8 cellular contexts compared by ENCODE assay signal in the genomic region with DNA sequence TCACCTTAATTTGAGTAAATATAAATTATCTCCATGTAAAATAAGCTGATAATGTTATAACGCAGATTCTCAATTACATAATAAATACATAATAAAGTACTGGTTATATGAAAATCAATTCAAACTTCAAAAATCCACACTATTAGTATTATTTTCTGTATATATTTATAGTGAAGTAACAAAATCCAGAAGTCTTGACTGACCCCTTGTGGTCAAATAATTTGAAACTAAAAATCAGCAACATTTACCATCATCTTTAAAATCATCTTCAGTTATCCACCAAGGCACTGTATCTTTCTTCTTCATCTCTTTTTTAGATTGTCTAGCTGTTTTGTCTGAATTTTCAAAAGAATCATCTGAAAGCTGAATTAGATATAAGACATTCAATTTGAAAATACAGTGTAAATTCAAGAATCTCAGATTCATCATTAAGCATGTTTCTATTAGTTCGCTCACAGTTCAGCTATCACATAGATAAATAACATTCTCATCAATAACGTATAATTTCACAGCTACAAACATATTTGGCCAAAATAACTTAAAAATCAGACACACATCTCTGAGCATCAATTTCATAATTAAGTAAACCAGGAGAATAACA. TPM values are rescaled to one million over a fixed set of nuclear protein-coding genes. Genes with fewer than 3 reads are reported as not detected.
DNase-seq lines count a peak whose midpoint lies in the region; ATAC-seq, FAIRE-seq and TF ChIP-seq lines count a peak whose summit lies in the region.

No MANE protein-coding gene starts in this region.

- no peaks in the 10 kb centered on the region for H3K4me1 Mint-ChIP-seq in glutamatergic neuron (ENCODE audit: low read depth, unreplicated experiment)
- no peaks in the 10 kb centered on the region for H3K4me1 Mint-ChIP-seq in stimulated activated naive CD8-positive, alpha-beta T cell treated with anti-CD3 and anti-CD28 coated beads, Interleukin-15, amount 100 ng/mL, for 72 hours

- 52% methylated on average over 3 of the region's 3 CpGs for WGBS in SK-N-SH (ENCODE audit: low lambda C conversion rate)

- in situ Hi-C loops in ACHN (cut with HindIII; ENCODE audit: low pct_ligation_motif_present, low pct_unique_long_range_greater_than_20kb, low sequenced_read_pairs) = no loop called here

- H3K36me3 Mint-ChIP-seq in glutamatergic neuron (ENCODE audit: unreplicated experiment) = no peaks in the 10 kb centered on the region

- H3K79me2 ChIP-seq in SK-N-SH (ENCODE audit: insufficient read depth) = 0 out of 2 replicates have a peak, but pooled peaks cover under 1% of the 10 kb centered on the region

- ATAC-seq in GM21423 (IDR thresholded peaks at IDR 0.05; ENCODE audit: unreplicated experiment) = no peak
- ATAC-seq in stimulated activated naive CD8-positive, alpha-beta T cell treated with anti-CD3 and anti-CD28 coated beads, Interleukin-15, amount 100 ng/mL, for 72 hours = no peak
- ATAC-seq in HG03432 (IDR thresholded peaks at IDR 0.05; ENCODE audit: unreplicated experiment) = no peak

- POLR2A ChIA-PET in SK-N-SH (lab: Yijun Ruan, JAX) = no interaction called here

- no peaks in the 10 kb centered on the region for H3K27me3 ChIP-seq in SK-N-SH (ENCODE audit: insufficient read depth)

- H3K9me3 ChIP-seq in SK-N-SH = no peaks in the 10 kb centered on the region

- no peaks in the 10 kb centered on the region for H3K9me2 ChIP-seq in SK-N-SH

- H4K20me1 ChIP-seq in SK-N-SH (ENCODE audit: insufficient read depth) = no peaks in the 10 kb centered on the region

- FAIRE-seq in GM12891 (lab: Jason Lieb, UNC) = no peak

- H3K27ac ChIP-seq in SK-N-SH (ENCODE audit: low read depth in 2 of 2, low read length in 1 of 2) = no peak overlapping the region

- CTCF ChIA-PET in SK-N-SH (lab: Yijun Ruan, JAX) = interaction anchor here (0.5 to 3.1 kb wide), 21 partner anchors 10 to 999 kb away, joined by 3 to 31 read pairs (median 3); partner anchors contain the start of gene SNAP91

- no peaks in the 10 kb centered on the region for H3F3A ChIP-seq in SK-N-SH (replicated peaks; ENCODE audit: insufficient read depth)

- TF ChIP-seq EP300 in SK-N-SH (IDR thresholded peaks at IDR 0.05; ENCODE audit: borderline replicate concordance in 1 of 2, low read depth in 1 of 2, low read length in 1 of 2) = no peak

- no peak overlapping the region for H2AFZ ChIP-seq in SK-N-SH (ENCODE audit: low read depth)

- peaks cover 0 to under 1% of the 10 kb centered on the region in 2 experiments; a peak in 2 of 4 replicates for H3K4me1 ChIP-seq in SK-N-SH (ENCODE audit: control insufficient read depth in 1 of 2, insufficient read depth in 2 of 2, low read depth in 1 of 2, low read length in 1 of 2)

- TF ChIP-seq RAD21 in SK-N-SH (IDR thresholded peaks at IDR 0.05; ENCODE audit: low read length) = peak; percentile 72

- H3K27me3 Mint-ChIP-seq in glutamatergic neuron (ENCODE audit: unreplicated experiment) = no peaks in the 10 kb centered on the region
- no peaks in the 10 kb centered on the region for H3K27me3 Mint-ChIP-seq in stimulated activated naive CD8-positive, alpha-beta T cell treated with anti-CD3 and anti-CD28 coated beads, Interleukin-15, amount 100 ng/mL, for 72 hours

- DNase-seq in ACHN (peak; percentile 41), GM10266 (ENCODE audit: extremely low spot score) (no peak), SK-N-SH (peak; percentile 7), glutamatergic neuron (no peak), GM12891 (ENCODE audit: insufficient read length, low spot score) (no peak)
- DNase-seq in stimulated activated naive CD8-positive, alpha-beta T cell treated with anti-CD3 and anti-CD28 coated beads, Interleukin-15, amount 100 ng/mL, for 72 hours = no peak

- H3K4me3 ChIP-seq in SK-N-SH (ENCODE audit: low read depth in 2 of 2, low read length in 1 of 2) = no peak overlapping the region

- H3K27ac Mint-ChIP-seq in glutamatergic neuron (ENCODE audit: unreplicated experiment) = no peak overlapping the region
- H3K27ac Mint-ChIP-seq in stimulated activated naive CD8-positive, alpha-beta T cell treated with anti-CD3 and anti-CD28 coated beads, Interleukin-15, amount 100 ng/mL, for 72 hours = no peak overlapping the region

- H3K9me3 Mint-ChIP-seq in glutamatergic neuron (ENCODE audit: unreplicated experiment) = peaks cover 2% of the 10 kb centered on the region
- no peaks in the 10 kb centered on the region for H3K9me3 Mint-ChIP-seq in stimulated activated naive CD8-positive, alpha-beta T cell treated with anti-CD3 and anti-CD28 coated beads, Interleukin-15, amount 100 ng/mL, for 72 hours

- H3K9ac ChIP-seq in SK-N-SH = no peak overlapping the region

- no peak overlapping the region for H3K4me3 Mint-ChIP-seq in glutamatergic neuron (ENCODE audit: unreplicated experiment)
- H3K4me3 Mint-ChIP-seq in stimulated activated naive CD8-positive, alpha-beta T cell treated with anti-CD3 and anti-CD28 coated beads, Interleukin-15, amount 100 ng/mL, for 72 hours = no peak overlapping the region

- peaks cover 1 to 19% of the 10 kb centered on the region in 2 experiments for H3K36me3 ChIP-seq in SK-N-SH (replicated peaks in 1 of 2; ENCODE audit: control insufficient read depth in 1 of 2, insufficient read depth in 2 of 2, low read length in 1 of 2)

- TF ChIP-seq POLR2A in GM12891 (IDR thresholded peaks at IDR 0.05; ENCODE audit: low read depth, low read length) = no peak

- TF ChIP-seq CTCF in GM10266 (IDR thresholded peaks at IDR 0.05; ENCODE audit: control insufficient read depth, insufficient read depth, low read depth, missing control alignments) (peak; percentile 35), SK-N-SH (IDR thresholded peaks at IDR 0.05) (peak; percentile 76), glutamatergic neuron (IDR thresholded peaks at IDR 0.05; ENCODE audit: partially characterized antibody, unreplicated experiment) (peak; percentile 80)

- no peak overlapping the region for H3K4me2 ChIP-seq in SK-N-SH

TF ChIP-seq in SK-N-SH, 30 proteins besides CTCF, POLR2A, EP300 and RAD21:
- TF ChIP-seq SMC3 (IDR thresholded peaks at IDR 0.05; ENCODE audit: low read depth, low read length) (peak; percentile 39; the same call in 1 of the 2 replicates), RFX5 (IDR thresholded peaks at IDR 0.05; ENCODE audit: low read length) (no peak), ELF1 (IDR thresholded peaks at IDR 0.05) (no peak)

TF ChIP-seq in GM12891, 5 proteins besides CTCF, POLR2A, EP300 and RAD21:
- TF ChIP-seq SPI1 (IDR thresholded peaks at IDR 0.05; ENCODE audit: low read depth, low read length) = no peak
- TF ChIP-seq POLR2AphosphoS5 (IDR thresholded peaks at IDR 0.05; ENCODE audit: low read depth, low read length) = no peak
- no peak for TF ChIP-seq PAX5 (IDR thresholded peaks at IDR 0.05; ENCODE audit: insufficient read depth, low read length, severe bottlenecking)
- TF ChIP-seq POU2F2 (IDR thresholded peaks at IDR 0.05; ENCODE audit: low read depth, low read length) = no peak
- TF ChIP-seq TAF1 (IDR thresholded peaks at IDR 0.05; ENCODE audit: low read depth, low read length) = no peak

RNA-seq across cellular contexts. Expression of gene CEP162, which starts 6.5 kb away (rescaled TPM):
- 1.2 and 1.4 TPM in 2 replicates for polyA plus RNA-seq in SK-N-SH (2012; rRNA removed)
- 1.6 and 2.1 TPM in 2 replicates for polyA plus RNA-seq in SK-N-SH (2012; cell fraction: cytosol; rRNA removed)
- polyA plus RNA-seq in SK-N-SH (2012; cell fraction: nucleus; rRNA removed) = 1.0 and 3.2 TPM in 2 replicates
- total RNA-seq in glutamatergic neuron (ENCODE audit: unreplicated experiment) = 15.7 TPM
- 2.7 TPM for polyA plus RNA-seq in GM12891 (2012; ENCODE audit: low read depth, missing spikeins)

Comparison
In these comparisons a context has a peak if more than half of its experiments do, and no peak if none do; other contexts are left out.
1. DNase-seq: peak in ACHN (single experiment) and SK-N-SH (single experiment); none in GM10266 (single experiment), glutamatergic neuron (single experiment), stimulated activated naive CD8-positive, alpha-beta T cell treated with anti-CD3 and anti-CD28 coated beads, Interleukin-15, amount 100 ng/mL, for 72 hours (0 of 2) and GM12891 (single experiment).
2. Peak in every context shown above with its lines, with median percentiles within 50 percentile points of each other: CTCF ChIP-seq.